ENCODE assay signal across 16 cellular contexts in genomic region chr17:259341-259976, GRCh38.
DNase-seq lines count a peak whose midpoint lies in the region; ATAC-seq and TF ChIP-seq lines count a peak whose summit lies in the region.
"Had no signal": no experiment of that assay in that cellular context is flagged by ENCODE, and none has a peak within 500 bp of the region (broad histone marks: within the 10 kb centered on the region; RNA-seq: fewer than 3 reads in every experiment).

No MANE protein-coding gene starts in this region.

- H3K9me3 Mint-ChIP-seq in neural progenitor cell, result peaks cover 30% of the 10 kb centered on the region

- H3K27me3 ChIP-seq in neural progenitor cell, result peaks cover 15% of the 10 kb centered on the region

- H3K4me2 ChIP-seq in neural progenitor cell, result no peak overlapping the region
- H3K4me2 ChIP-seq: KMS-11 had no signal

- peaks cover 8% of the 10 kb centered on the region for H3K36me3 Mint-ChIP-seq in neural progenitor cell

- no peak overlapping the region for H3K27ac Mint-ChIP-seq in neural progenitor cell

- no peak overlapping the region for H3K4me3 ChIP-seq in neural progenitor cell
- H3K4me3 ChIP-seq: SJSA1 had no signal

- ATAC-seq in left cardiac atrium (peak; percentile 21 to 50), Right ventricle myocardium superior (ENCODE audit: poor library complexity) (no peak), HG02981 (IDR thresholded peaks at IDR 0.05; ENCODE audit: unreplicated experiment) (no peak), GM18498 (IDR thresholded peaks at IDR 0.05; ENCODE audit: unreplicated experiment) (no peak)
- ATAC-seq: activated T-cell treated with anti-CD3 and anti-CD28 coated beads, Interleukin-2, amount 50 U/mL, for 4 hours; stimulated activated naive CD8-positive, alpha-beta T cell treated with anti-CD3 and anti-CD28 coated beads, Interleukin-15, Interleukin-2, amounts not matched to agents 100 U/mL and 50 U/mL, for 24 hours had no signal

- TF ChIP-seq CTCF in neural progenitor cell (IDR thresholded peaks at IDR 0.05), result no peak

- peaks cover 9% of the 10 kb centered on the region for H3K27me3 Mint-ChIP-seq in neural progenitor cell (ENCODE audit: insufficient read depth, low read depth)

- no peaks in the 10 kb centered on the region for H4K20me1 ChIP-seq in neural progenitor cell (ENCODE audit: low read depth)

- H3K4me3 Mint-ChIP-seq in neural progenitor cell, result peak overlapping the region; percentile 36
- H3K4me3 Mint-ChIP-seq: activated T-cell treated with anti-CD3 and anti-CD28 coated beads, Interleukin-2, amount 50 U/mL, for 4 hours had no signal

- H3K27ac ChIP-seq in neural progenitor cell, result no peak overlapping the region
- H3K27ac ChIP-seq: HL-60, KMS-11, SJSA1 had no signal

- no peaks in the 10 kb centered on the region for H3K36me3 ChIP-seq in neural progenitor cell
- H3K36me3 ChIP-seq: SJSA1 had no signal

- H3K9ac ChIP-seq in neural progenitor cell, result no peak overlapping the region
- H3K9ac ChIP-seq: KMS-11 had no signal

- DNase-seq in left cardiac atrium (peak; percentile 18), Right ventricle myocardium superior (no peak), dermis blood vessel endothelial cell (peak; percentile 38), neural progenitor cell (ENCODE audit: low spot score) (no peak), SHP77 treated with DMSO at 0.1 percent for 48 hours (lab: John Stamatoyannopoulos, UW) (no peak), NCI-H2029 treated with DMSO at 0.1 percent for 48 hours (lab: John Stamatoyannopoulos, UW) (no peak)
- DNase-seq: activated T-cell treated with anti-CD3 and anti-CD28 coated beads, Interleukin-2, amount 50 U/mL, for 4 hours; Calu3; NCI-H446; nucleus accumbens; stimulated activated naive CD8-positive, alpha-beta T cell treated with anti-CD3 and anti-CD28 coated beads, Interleukin-15, Interleukin-2, amounts not matched to agents 100 U/mL and 50 U/mL, for 24 hours had no signal

- no peaks in the 10 kb centered on the region for H3K79me2 ChIP-seq in neural progenitor cell (ENCODE audit: low read depth)

- intact Hi-C loops in left cardiac atrium (cut with DNase I), result no loop called here
- intact Hi-C loops in Right ventricle myocardium superior (cut with DNase I), result no loop called here

- H3K4me1 ChIP-seq in neural progenitor cell, result peaks cover 13% of the 10 kb centered on the region
- H3K4me1 ChIP-seq: SJSA1 had no signal

- peaks cover 9% of the 10 kb centered on the region for H3K4me1 Mint-ChIP-seq in neural progenitor cell

- H3K9me3 ChIP-seq in neural progenitor cell (ENCODE audit: low read depth), result no peaks in the 10 kb centered on the region
- H3K9me3 ChIP-seq: SJSA1 had no signal

- H3F3A ChIP-seq in neural progenitor cell (ENCODE audit: low read depth), result no peaks in the 10 kb centered on the region

- H2AFZ ChIP-seq in neural progenitor cell (replicated peaks), result no peak overlapping the region

Comparison
In these comparisons a context has a peak if more than half of its experiments do, and no peak if none do; other contexts are left out.
1. ATAC-seq: peak in left cardiac atrium (2 of 2); none in Right ventricle myocardium superior (single experiment), HG02981 (single experiment) and GM18498 (single experiment).
2. DNase-seq: peak in left cardiac atrium (single experiment) and dermis blood vessel endothelial cell (single experiment); none in Right ventricle myocardium superior (single experiment), neural progenitor cell (single experiment), SHP77 treated with DMSO at 0.1 percent for 48 hours (single experiment) and NCI-H2029 treated with DMSO at 0.1 percent for 48 hours (single experiment).